Comparison of ENCODE assay signal across 24 cellular contexts in genomic region chr6:31707701-31708100, GRCh38. TPM values are rescaled to one million over a fixed set of nuclear protein-coding genes. Genes with fewer than 3 reads are reported as not detected.
A peak's percentile ranks its signal among the peaks of the same experiment; 100 is the strongest.
DNase-seq lines count a peak whose midpoint lies in the region; ATAC-seq, FAIRE-seq and TF ChIP-seq lines count a peak whose summit lies in the region.
"Had no signal": no experiment of that assay in that cellular context is flagged by ENCODE, and none has a peak within 500 bp of the region (broad histone marks: within the 10 kb centered on the region; RNA-seq: fewer than 3 reads in every experiment).

No MANE protein-coding gene starts in this region.

- intact Hi-C loops in HepG2 (cut with micrococcal nuclease; ENCODE audit: unreplicated experiment) (no loop called here), right lobe of liver (cut with DNase I) (no loop called here), Right ventricle myocardium inferior (cut with DNase I) (no loop called here), left ventricle myocardium inferior (cut with micrococcal nuclease) (no loop called here)
- intact Hi-C loops in dendritic cell treated with granulocyte-macrophage colony-stimulating factor and Interleukin-4, amounts not matched to agents 40 ng/mL and 50 ng/mL, for 4 days (cut with micrococcal nuclease): no loop called here

- FAIRE-seq in HepG2 (lab: Jason Lieb, UNC): no peak
- FAIRE-seq: A204.1, D721Med, G401.6, GM12891, GM19239 had no signal

- H3K79me2 ChIP-seq in HepG2 (ENCODE audit: insufficient read depth, low read length): peaks cover 3% of the 10 kb centered on the region

- no peak overlapping the region for H3K4me2 ChIP-seq in HepG2 (ENCODE audit: low read depth, low read length)
- peak overlapping the region; percentile 8 to 54 (median 35); a peak in 18 of 22 replicates for H3K4me2 ChIP-seq in BLaER1 treated with 17β-estradiol and CSF1 and Interleukin-3, amounts not matched to agents 10 nM and 100 nM

- peaks cover 8 to 35% of the 10 kb centered on the region in 2 experiments; a peak in 3 of 5 replicates for H3K27me3 ChIP-seq in HepG2 (ENCODE audit: control insufficient read depth in 1 of 2, insufficient read depth in 2 of 2, low read length in 2 of 2)
- no peaks in the 10 kb centered on the region for H3K27me3 ChIP-seq in right lobe of liver
- H3K27me3 ChIP-seq in BLaER1 treated with 17β-estradiol and CSF1 and Interleukin-3, amounts not matched to agents 10 nM and 100 nM: no peaks in the 10 kb centered on the region
- peaks cover 9% of the 10 kb centered on the region for H3K27me3 ChIP-seq in left ventricle myocardium inferior (ENCODE audit: low read depth)
- H3K27me3 ChIP-seq: BE2C had no signal

- H3K36me3 Mint-ChIP-seq in dendritic cell treated with granulocyte-macrophage colony-stimulating factor and Interleukin-4, amounts not matched to agents 40 ng/mL and 50 ng/mL, for 4 days (ENCODE audit: low read depth): peaks cover 8% of the 10 kb centered on the region

- H3K27ac Mint-ChIP-seq in dendritic cell treated with granulocyte-macrophage colony-stimulating factor and Interleukin-4, amounts not matched to agents 40 ng/mL and 50 ng/mL, for 4 days: peak overlapping the region; percentile 26
- H3K27ac Mint-ChIP-seq: CD4-positive, alpha-beta T cell; CD8-positive, alpha-beta T cell had no signal

- H3K4me1 ChIP-seq in HepG2 (ENCODE audit: insufficient read depth, low read length) (peaks cover 16% of the 10 kb centered on the region), right lobe of liver (peaks cover 0 to 5% (median 0%) of the 10 kb centered on the region in 4 donors), left ventricle myocardium inferior (peaks cover 10% of the 10 kb centered on the region)
- peaks cover 44 to 71% (median 61%) of the 10 kb centered on the region in 10 experiments for H3K4me1 ChIP-seq in BLaER1 treated with 17β-estradiol and CSF1 and Interleukin-3, amounts not matched to agents 10 nM and 100 nM
- H3K4me1 ChIP-seq: BE2C had no signal

- TF ChIP-seq CTCF in HepG2 (CRISPR knock-in tag; IDR thresholded peaks at IDR 0.05) (no peak), right lobe of liver (IDR thresholded peaks at IDR 0.05) (no peak), left ventricle myocardium inferior (IDR thresholded peaks at IDR 0.05; ENCODE audit: borderline replicate concordance) (no peak)

- H3K4me3 Mint-ChIP-seq in dendritic cell treated with granulocyte-macrophage colony-stimulating factor and Interleukin-4, amounts not matched to agents 40 ng/mL and 50 ng/mL, for 4 days: no peak overlapping the region
- H3K4me3 Mint-ChIP-seq: CD4-positive, alpha-beta T cell; CD8-positive, alpha-beta T cell had no signal

- H2AFZ ChIP-seq in HepG2 (ENCODE audit: low read length): no peak overlapping the region

- H4K20me1 ChIP-seq in HepG2 (ENCODE audit: insufficient read depth, low read length): no peaks in the 10 kb centered on the region
- H4K20me1 ChIP-seq in BLaER1 treated with 17β-estradiol and CSF1 and Interleukin-3, amounts not matched to agents 10 nM and 100 nM: no peaks in the 10 kb centered on the region

- TF ChIP-seq EP300 in HepG2 (IDR thresholded peaks at IDR 0.05; ENCODE audit: low read depth in 2 of 2, low read length in 2 of 2) (no peak), HepG2 (CRISPR knock-in tag; IDR thresholded peaks at IDR 0.05; ENCODE audit: borderline replicate concordance) (no peak)

- H3K4me1 Mint-ChIP-seq in dendritic cell treated with granulocyte-macrophage colony-stimulating factor and Interleukin-4, amounts not matched to agents 40 ng/mL and 50 ng/mL, for 4 days (ENCODE audit: low read depth): peaks cover 45% of the 10 kb centered on the region

- ATAC-seq in HepG2: no peak
- no peak for ATAC-seq in right lobe of liver
- ATAC-seq in Right ventricle myocardium inferior: no peak
- ATAC-seq: CD8-positive, alpha-beta T cell had no signal

- H3K36me3 ChIP-seq in HepG2 (replicated peaks in 1 of 2; ENCODE audit: control insufficient read depth in 1 of 2, insufficient read depth in 2 of 2, low read length in 2 of 2) (no peaks in the 10 kb centered on the region), right lobe of liver (no peaks in the 10 kb centered on the region), left ventricle myocardium inferior (no peaks in the 10 kb centered on the region)
- no peaks in the 10 kb centered on the region for H3K36me3 ChIP-seq in BLaER1 treated with 17β-estradiol and CSF1 and Interleukin-3, amounts not matched to agents 10 nM and 100 nM
- H3K36me3 ChIP-seq: BE2C had no signal

- TF ChIP-seq POLR2A in HepG2 (IDR thresholded peaks at IDR 0.05; ENCODE audit: insufficient read depth in 1 of 2, low read depth in 2 of 2, low read length in 2 of 2) (no peak), right lobe of liver (IDR thresholded peaks at IDR 0.05) (no peak)

- DNase-seq in HepG2 (ENCODE audit: low spot score) (no peak), right lobe of liver (no peak), Right ventricle myocardium inferior (ENCODE audit: missing footprints) (no peak), left ventricle myocardium inferior (no peak), NCI-H2196 treated with DMSO at 0.1 percent for 48 hours (lab: John Stamatoyannopoulos, UW; ENCODE audit: unreplicated experiment) (no peak)
- DNase-seq: 8988T; ACHN; BE2C; C1 segment of cervical spinal cord; Caco-2; Calu3; CD4-positive, alpha-beta T cell; CD8-positive, alpha-beta T cell; DMS79 treated with DMSO at 0.1 percent for 48 hours; GF-D8 had no signal

- no peaks in the 10 kb centered on the region for H3K27me3 Mint-ChIP-seq in dendritic cell treated with granulocyte-macrophage colony-stimulating factor and Interleukin-4, amounts not matched to agents 40 ng/mL and 50 ng/mL, for 4 days
- H3K27me3 Mint-ChIP-seq: CD4-positive, alpha-beta T cell had no signal

- H3K4me3 ChIP-seq in HepG2 (replicated peaks in 1 of 3; ENCODE audit: insufficient read depth in 1 of 3, low read depth in 2 of 3, low read length in 3 of 3) (no peak overlapping the region), right lobe of liver (no peak overlapping the region), left ventricle myocardium inferior (no peak overlapping the region)
- H3K4me3 ChIP-seq in BLaER1 treated with 17β-estradiol and CSF1 and Interleukin-3, amounts not matched to agents 10 nM and 100 nM: no peak overlapping the region

- no TSS peak for BruUV-seq in HepG2 (replicated peaks; lab: Mats Ljungman, UMichigan)

- no peak overlapping the region for H3K27ac ChIP-seq in HepG2 (ENCODE audit: extremely low read length, insufficient read depth, low read length)
- H3K27ac ChIP-seq in right lobe of liver: no peak overlapping the region
- H3K27ac ChIP-seq in BLaER1 treated with 17β-estradiol and CSF1 and Interleukin-3, amounts not matched to agents 10 nM and 100 nM: no peak overlapping the region
- no peak overlapping the region for H3K27ac ChIP-seq in left ventricle myocardium inferior (replicated peaks)

- no peak for TF ChIP-seq RAD21 in HepG2 (CRISPR knock-in tag; IDR thresholded peaks at IDR 0.05)

- H3K9me3 ChIP-seq in HepG2 (ENCODE audit: low read length) (no peaks in the 10 kb centered on the region), right lobe of liver (no peaks in the 10 kb centered on the region), left ventricle myocardium inferior (replicated peaks) (no peaks in the 10 kb centered on the region)
- no peaks in the 10 kb centered on the region for H3K9me3 ChIP-seq in BLaER1 treated with 17β-estradiol and CSF1 and Interleukin-3, amounts not matched to agents 10 nM and 100 nM (replicated peaks in 1 of 11)
- H3K9me3 ChIP-seq: BE2C, Caco-2 had no signal

- H3K9me3 Mint-ChIP-seq in dendritic cell treated with granulocyte-macrophage colony-stimulating factor and Interleukin-4, amounts not matched to agents 40 ng/mL and 50 ng/mL, for 4 days: no peaks in the 10 kb centered on the region
- H3K9me3 Mint-ChIP-seq: CD4-positive, alpha-beta T cell; CD8-positive, alpha-beta T cell had no signal

- WGBS in HepG2 (ENCODE audit: low lambda C conversion rate): 53% methylated on average over 10 of the region's 10 CpGs
- 100% methylated on average over 1 of the region's 10 CpGs for WGBS in right lobe of liver (ENCODE audit: insufficient coverage, low coverage, low lambda C conversion rate, missing lambda C conversion rate)

- in situ Hi-C loops in HepG2 (cut with HindIII; ENCODE audit: extremely low pct_ligation_motif_present, low pct_unique_long_range_greater_than_20kb): no loop called here

- POLR2A ChIA-PET in HepG2 (lab: Yijun Ruan, JAX): interaction anchor here (1.2 kb wide), 1 partner anchor 238 kb away, joined by 3 read pairs; the partner anchor contains the start of gene CFB

- H3K9ac ChIP-seq in HepG2 (ENCODE audit: insufficient read depth, low read depth, low read length): no peak overlapping the region
- H3K9ac ChIP-seq in BLaER1 treated with 17β-estradiol and CSF1 and Interleukin-3, amounts not matched to agents 10 nM and 100 nM: no peak overlapping the region

- CTCF ChIA-PET in HepG2 (lab: Yijun Ruan, JAX; ENCODE audit: low intra/inter-chr PET ratio, low total read pairs): no interaction called here

RNA-seq across cellular contexts. Expression of gene LY6G6F, which starts 1.0 kb away (rescaled TPM):
- total RNA-seq in HepG2 (2016; rRNA removed; fragmentation: Illumina TruSeq; extraction: Trizol): not detected in 2 replicates
- total RNA-seq in HepG2 (2016; cell fraction: cytosol; rRNA removed; fragmentation: Illumina TruSeq; extraction: Trizol; ENCODE audit: low read depth): not detected in 2 replicates
- total RNA-seq in HepG2 (2016; cell fraction: insoluble cytoplasmic fraction; rRNA removed; fragmentation: Illumina TruSeq; extraction: Trizol): not detected in 2 replicates
- total RNA-seq in HepG2 (2016; cell fraction: membrane; rRNA removed; fragmentation: Illumina TruSeq; extraction: Trizol): not detected in 2 replicates
- not detected in 2 replicates for total RNA-seq in HepG2 (2016; cell fraction: nucleus; rRNA removed; fragmentation: Illumina TruSeq; extraction: Trizol)
- not detected in 2 replicates for polyA plus RNA-seq in HepG2 (2011; rRNA removed)
- polyA plus RNA-seq in HepG2 (2011; cell fraction: cytosol; rRNA removed): not detected in 2 replicates
- polyA plus RNA-seq in HepG2 (2011; cell fraction: nucleus; rRNA removed): not detected in 2 replicates
- not detected in 2 replicates for polyA plus RNA-seq in HepG2 (2012)
- polyA plus RNA-seq in HepG2 (2016; cell fraction: cytosol; fragmentation: Illumina TruSeq; extraction: Trizol; ENCODE audit: low read depth): not detected in 2 replicates
- not detected in 2 replicates for polyA plus RNA-seq in HepG2 (2016; cell fraction: insoluble cytoplasmic fraction; fragmentation: Illumina TruSeq; extraction: Trizol; ENCODE audit: low read depth)
- polyA plus RNA-seq in HepG2 (2016; cell fraction: membrane; fragmentation: Illumina TruSeq; extraction: Trizol; ENCODE audit: low read depth): not detected in 2 replicates
- polyA plus RNA-seq in HepG2 (2016; cell fraction: nucleus; fragmentation: Illumina TruSeq; extraction: Trizol; ENCODE audit: insufficient read depth, low read depth): not detected in 2 replicates
- polyA minus RNA-seq in HepG2 (2011; rRNA and poly(A)+ RNA removed; ENCODE audit: low replicate concordance): not detected in 2 replicates
- polyA minus RNA-seq in HepG2 (2011; cell fraction: cytosol; rRNA and poly(A)+ RNA removed): not detected in 2 replicates
- not detected in 2 replicates for polyA minus RNA-seq in HepG2 (2011; cell fraction: nucleus; rRNA and poly(A)+ RNA removed)
- total RNA-seq in right lobe of liver: not detected
- not detected for total RNA-seq in Right ventricle myocardium inferior
- total RNA-seq in left ventricle myocardium inferior: not detected
- total RNA-seq: A673; Caco-2; Calu3; CD4-positive, alpha-beta T cell; CD8-positive, alpha-beta T cell had no signal
- polyA plus RNA-seq: AG04450 had no signal

RNA-seq across cellular contexts. Expression of gene ABHD16A, which starts 4.6 kb away (rescaled TPM):
- total RNA-seq in HepG2 (2016; rRNA removed; fragmentation: Illumina TruSeq; extraction: Trizol): 16.2 and 43.5 TPM in 2 replicates
- 10.8 and 11.4 TPM in 2 replicates for total RNA-seq in HepG2 (2016; cell fraction: cytosol; rRNA removed; fragmentation: Illumina TruSeq; extraction: Trizol; ENCODE audit: low read depth)
- 15.1 and 42.2 TPM in 2 replicates for total RNA-seq in HepG2 (2016; cell fraction: insoluble cytoplasmic fraction; rRNA removed; fragmentation: Illumina TruSeq; extraction: Trizol)
- total RNA-seq in HepG2 (2016; cell fraction: membrane; rRNA removed; fragmentation: Illumina TruSeq; extraction: Trizol): 18.3 and 19.8 TPM in 2 replicates
- 54.6 and 60.7 TPM in 2 replicates for total RNA-seq in HepG2 (2016; cell fraction: nucleus; rRNA removed; fragmentation: Illumina TruSeq; extraction: Trizol)
- polyA plus RNA-seq in HepG2 (2011; rRNA removed): 45.4 and 49.0 TPM in 2 replicates
- 36.7 and 41.5 TPM in 2 replicates for polyA plus RNA-seq in HepG2 (2011; cell fraction: cytosol; rRNA removed)
- polyA plus RNA-seq in HepG2 (2011; cell fraction: nucleus; rRNA removed): 157 and 186 TPM in 2 replicates
- polyA plus RNA-seq in HepG2 (2012): 24.5 and 28.4 TPM in 2 replicates
- 5.9 and 6.9 TPM in 2 replicates for polyA plus RNA-seq in HepG2 (2016; cell fraction: cytosol; fragmentation: Illumina TruSeq; extraction: Trizol; ENCODE audit: low read depth)
- polyA plus RNA-seq in HepG2 (2016; cell fraction: insoluble cytoplasmic fraction; fragmentation: Illumina TruSeq; extraction: Trizol; ENCODE audit: low read depth): 10.5 and 12.1 TPM in 2 replicates
- 8.7 and 9.4 TPM in 2 replicates for polyA plus RNA-seq in HepG2 (2016; cell fraction: membrane; fragmentation: Illumina TruSeq; extraction: Trizol; ENCODE audit: low read depth)
- 86.5 and 92.7 TPM in 2 replicates for polyA plus RNA-seq in HepG2 (2016; cell fraction: nucleus; fragmentation: Illumina TruSeq; extraction: Trizol; ENCODE audit: insufficient read depth, low read depth)
- 62.6 and 78.7 TPM in 2 replicates for polyA minus RNA-seq in HepG2 (2011; rRNA and poly(A)+ RNA removed; ENCODE audit: low replicate concordance)
- polyA minus RNA-seq in HepG2 (2011; cell fraction: cytosol; rRNA and poly(A)+ RNA removed): 16.2 and 16.4 TPM in 2 replicates
- polyA minus RNA-seq in HepG2 (2011; cell fraction: nucleus; rRNA and poly(A)+ RNA removed): 38.2 and 46.5 TPM in 2 replicates
- 10 to 100 TPM; 29.7 to 34.8 (median 31.2) TPM for total RNA-seq in right lobe of liver
- 26.9 TPM for total RNA-seq in Right ventricle myocardium inferior
- 29.6 TPM for total RNA-seq in left ventricle myocardium inferior

RNA-seq across cellular contexts. Expression of gene LY6G6D, which starts 7.4 kb away (rescaled TPM):
- total RNA-seq in HepG2 (2016; rRNA removed; fragmentation: Illumina TruSeq; extraction: Trizol) (not detected in 2 replicates), right lobe of liver (not detected), Right ventricle myocardium inferior (not detected), left ventricle myocardium inferior (not detected)
- total RNA-seq in HepG2 (2016; cell fraction: cytosol; rRNA removed; fragmentation: Illumina TruSeq; extraction: Trizol; ENCODE audit: low read depth): not detected in 2 replicates
- not detected in 2 replicates for total RNA-seq in HepG2 (2016; cell fraction: insoluble cytoplasmic fraction; rRNA removed; fragmentation: Illumina TruSeq; extraction: Trizol)
- not detected in 2 replicates for total RNA-seq in HepG2 (2016; cell fraction: membrane; rRNA removed; fragmentation: Illumina TruSeq; extraction: Trizol)
- total RNA-seq in HepG2 (2016; cell fraction: nucleus; rRNA removed; fragmentation: Illumina TruSeq; extraction: Trizol): not detected in 2 replicates
- polyA plus RNA-seq in HepG2 (2011; rRNA removed): not detected in 2 replicates
- polyA plus RNA-seq in HepG2 (2011; cell fraction: cytosol; rRNA removed): not detected in 2 replicates
- not detected in 2 replicates for polyA plus RNA-seq in HepG2 (2011; cell fraction: nucleus; rRNA removed)
- polyA plus RNA-seq in HepG2 (2012): 0.47 TPM in 1 of 2 replicates, not detected in the other
- polyA plus RNA-seq in HepG2 (2016; cell fraction: cytosol; fragmentation: Illumina TruSeq; extraction: Trizol; ENCODE audit: low read depth): not detected in 2 replicates
- polyA plus RNA-seq in HepG2 (2016; cell fraction: insoluble cytoplasmic fraction; fragmentation: Illumina TruSeq; extraction: Trizol; ENCODE audit: low read depth): not detected in 2 replicates
- not detected in 2 replicates for polyA plus RNA-seq in HepG2 (2016; cell fraction: membrane; fragmentation: Illumina TruSeq; extraction: Trizol; ENCODE audit: low read depth)
- polyA plus RNA-seq in HepG2 (2016; cell fraction: nucleus; fragmentation: Illumina TruSeq; extraction: Trizol; ENCODE audit: insufficient read depth, low read depth): not detected in 2 replicates
- not detected in 2 replicates for polyA minus RNA-seq in HepG2 (2011; rRNA and poly(A)+ RNA removed; ENCODE audit: low replicate concordance)
- not detected in 2 replicates for polyA minus RNA-seq in HepG2 (2011; cell fraction: cytosol; rRNA and poly(A)+ RNA removed)
- polyA minus RNA-seq in HepG2 (2011; cell fraction: nucleus; rRNA and poly(A)+ RNA removed): not detected in 2 replicates
- total RNA-seq: A673; Caco-2; Calu3; CD4-positive, alpha-beta T cell; CD8-positive, alpha-beta T cell had no signal
- polyA plus RNA-seq: AG04450 had no signal

RNA-seq across cellular contexts. Expression of gene LY6G6C, which starts 13.8 kb away (rescaled TPM):
- total RNA-seq in HepG2 (2016; rRNA removed; fragmentation: Illumina TruSeq; extraction: Trizol): not detected in 2 replicates
- not detected in 2 replicates for total RNA-seq in HepG2 (2016; cell fraction: cytosol; rRNA removed; fragmentation: Illumina TruSeq; extraction: Trizol; ENCODE audit: low read depth)
- not detected in 2 replicates for total RNA-seq in HepG2 (2016; cell fraction: insoluble cytoplasmic fraction; rRNA removed; fragmentation: Illumina TruSeq; extraction: Trizol)
- total RNA-seq in HepG2 (2016; cell fraction: membrane; rRNA removed; fragmentation: Illumina TruSeq; extraction: Trizol): not detected in 2 replicates
- not detected in 2 replicates for total RNA-seq in HepG2 (2016; cell fraction: nucleus; rRNA removed; fragmentation: Illumina TruSeq; extraction: Trizol)
- polyA plus RNA-seq in HepG2 (2011; rRNA removed): 0.15 and 0.21 TPM in 2 replicates
- 0.13 TPM in 1 of 2 replicates, not detected in the other for polyA plus RNA-seq in HepG2 (2011; cell fraction: cytosol; rRNA removed)
- polyA plus RNA-seq in HepG2 (2011; cell fraction: nucleus; rRNA removed): 0.42 and 0.76 TPM in 2 replicates
- polyA plus RNA-seq in HepG2 (2012): 0.31 TPM in 1 of 2 replicates, not detected in the other
- not detected in 2 replicates for polyA plus RNA-seq in HepG2 (2016; cell fraction: cytosol; fragmentation: Illumina TruSeq; extraction: Trizol; ENCODE audit: low read depth)
- not detected in 2 replicates for polyA plus RNA-seq in HepG2 (2016; cell fraction: insoluble cytoplasmic fraction; fragmentation: Illumina TruSeq; extraction: Trizol; ENCODE audit: low read depth)
- polyA plus RNA-seq in HepG2 (2016; cell fraction: membrane; fragmentation: Illumina TruSeq; extraction: Trizol; ENCODE audit: low read depth): not detected in 2 replicates
- 0.72 TPM in 1 of 2 replicates, not detected in the other for polyA plus RNA-seq in HepG2 (2016; cell fraction: nucleus; fragmentation: Illumina TruSeq; extraction: Trizol; ENCODE audit: insufficient read depth, low read depth)
- 0.28 TPM in 1 of 2 replicates, not detected in the other for polyA minus RNA-seq in HepG2 (2011; rRNA and poly(A)+ RNA removed; ENCODE audit: low replicate concordance)
- polyA minus RNA-seq in HepG2 (2011; cell fraction: cytosol; rRNA and poly(A)+ RNA removed): not detected in 2 replicates
- polyA minus RNA-seq in HepG2 (2011; cell fraction: nucleus; rRNA and poly(A)+ RNA removed): not detected in 2 replicates
- not detected for total RNA-seq in right lobe of liver
- not detected for total RNA-seq in Right ventricle myocardium inferior
- total RNA-seq in left ventricle myocardium inferior: not detected
- total RNA-seq: Calu3; CD4-positive, alpha-beta T cell; CD8-positive, alpha-beta T cell had no signal
- polyA plus RNA-seq: AG04450 had no signal

RNA-seq across cellular contexts. Expression of gene MPIG6B, which starts 15.5 kb away (rescaled TPM):
- not detected in 2 replicates for total RNA-seq in HepG2 (2016; rRNA removed; fragmentation: Illumina TruSeq; extraction: Trizol)
- total RNA-seq in HepG2 (2016; cell fraction: cytosol; rRNA removed; fragmentation: Illumina TruSeq; extraction: Trizol; ENCODE audit: low read depth): not detected in 2 replicates
- not detected in 2 replicates for total RNA-seq in HepG2 (2016; cell fraction: insoluble cytoplasmic fraction; rRNA removed; fragmentation: Illumina TruSeq; extraction: Trizol)
- total RNA-seq in HepG2 (2016; cell fraction: membrane; rRNA removed; fragmentation: Illumina TruSeq; extraction: Trizol): not detected in 2 replicates
- total RNA-seq in HepG2 (2016; cell fraction: nucleus; rRNA removed; fragmentation: Illumina TruSeq; extraction: Trizol): not detected in 2 replicates
- not detected in 2 replicates for polyA plus RNA-seq in HepG2 (2011; rRNA removed)
- polyA plus RNA-seq in HepG2 (2011; cell fraction: cytosol; rRNA removed): not detected in 2 replicates
- not detected in 2 replicates for polyA plus RNA-seq in HepG2 (2011; cell fraction: nucleus; rRNA removed)
- polyA plus RNA-seq in HepG2 (2012): 0.08 and 0.15 TPM in 2 replicates
- polyA plus RNA-seq in HepG2 (2016; cell fraction: cytosol; fragmentation: Illumina TruSeq; extraction: Trizol; ENCODE audit: low read depth): not detected in 2 replicates
- not detected in 2 replicates for polyA plus RNA-seq in HepG2 (2016; cell fraction: insoluble cytoplasmic fraction; fragmentation: Illumina TruSeq; extraction: Trizol; ENCODE audit: low read depth)
- not detected in 2 replicates for polyA plus RNA-seq in HepG2 (2016; cell fraction: membrane; fragmentation: Illumina TruSeq; extraction: Trizol; ENCODE audit: low read depth)
- not detected in 2 replicates for polyA plus RNA-seq in HepG2 (2016; cell fraction: nucleus; fragmentation: Illumina TruSeq; extraction: Trizol; ENCODE audit: insufficient read depth, low read depth)
- polyA minus RNA-seq in HepG2 (2011; rRNA and poly(A)+ RNA removed; ENCODE audit: low replicate concordance): not detected in 2 replicates
- polyA minus RNA-seq in HepG2 (2011; cell fraction: cytosol; rRNA and poly(A)+ RNA removed): not detected in 2 replicates
- polyA minus RNA-seq in HepG2 (2011; cell fraction: nucleus; rRNA and poly(A)+ RNA removed): not detected in 2 replicates
- total RNA-seq in right lobe of liver: under 1 TPM in 2 of 6 experiments, not detected in 4; 0.33 to 0.56 TPM
- 0.70 TPM for total RNA-seq in Right ventricle myocardium inferior
- total RNA-seq in left ventricle myocardium inferior: 0.19 TPM
- total RNA-seq: A673, Caco-2, Calu3 had no signal
- polyA plus RNA-seq: AG04450 had no signal
